In the genomic region with DNA sequence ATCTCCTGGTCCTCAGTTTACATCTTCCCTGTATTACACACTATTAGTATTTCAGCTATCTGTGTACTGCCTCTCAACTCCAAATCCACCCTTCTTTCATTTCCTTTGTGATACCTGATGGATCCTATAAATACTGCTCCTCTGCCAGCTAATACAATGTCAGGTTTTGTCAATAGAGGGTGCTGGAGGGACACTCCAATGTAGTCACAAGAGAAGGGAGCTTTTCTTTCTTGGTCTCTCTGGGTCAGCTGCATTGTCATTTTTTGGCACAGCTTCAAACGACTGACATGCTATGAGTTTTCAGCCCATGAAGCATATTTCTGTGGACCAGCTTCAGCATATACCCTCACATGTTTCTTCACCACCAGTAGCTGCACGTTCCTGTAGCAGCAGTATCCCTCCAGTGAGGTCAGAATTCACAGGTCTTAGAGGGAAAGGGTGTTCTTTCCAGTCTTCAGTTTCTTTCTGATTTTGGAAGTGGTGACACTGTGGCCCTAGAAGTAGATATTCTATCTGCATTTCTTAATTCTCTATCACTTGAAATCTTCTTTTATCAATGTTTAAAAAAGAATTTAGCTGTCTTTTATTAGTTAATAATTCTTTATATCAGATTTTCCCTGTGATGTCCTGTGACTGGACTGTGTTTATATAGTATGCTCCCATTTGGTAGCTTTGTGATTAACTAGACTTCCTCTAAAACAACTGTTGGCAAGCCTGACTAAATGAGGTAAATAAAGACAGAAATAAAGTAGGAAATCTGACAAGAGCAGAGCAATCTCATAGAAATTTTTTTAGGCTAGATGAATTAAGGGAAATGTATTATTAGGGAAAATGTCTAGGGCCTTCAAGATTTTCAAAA, we compare ENCODE assay signal across 8 cellular contexts.
A peak's percentile ranks its signal among the peaks of the same experiment; 100 is the strongest.
DNase-seq lines count a peak whose midpoint lies in the region; ATAC-seq lines count a peak whose summit lies in the region.

No MANE protein-coding gene starts in this region.

- intact Hi-C loops in Right ventricle myocardium superior (cut with DNase I), result no loop called here

- DNase-seq in COR-L47 (lab: John Stamatoyannopoulos, UW) (peak; percentile 73), H4 (ENCODE audit: low spot score) (peak; percentile 72), NCI-H510A (lab: John Stamatoyannopoulos, UW) (peak; percentile 16), caudate nucleus (lab: John Stamatoyannopoulos, UW) (peak in 33 of 61 donors; percentile 2 to 61 (median 13)), non-pigmented ciliary epithelial cell (ENCODE audit: low read depth) (peak; percentile 24), NCI-H1930 (lab: John Stamatoyannopoulos, UW) (no peak), Right ventricle myocardium superior (no peak)
- DNase-seq in activated CD4-positive, alpha-beta T cell treated with anti-CD3 and anti-CD28 coated beads for 1 hour, result no peak

- no peak overlapping the region for H3K27ac ChIP-seq in caudate nucleus (ENCODE audit: low read depth, low read length)

- no peak for ATAC-seq in Right ventricle myocardium superior (ENCODE audit: poor library complexity)

Comparison
In these comparisons a context has a peak if more than half of its experiments do, and no peak if none do; other contexts are left out.
1. DNase-seq: peak in COR-L47 (single experiment), H4 (single experiment), NCI-H510A (single experiment), caudate nucleus (33 of 61) and non-pigmented ciliary epithelial cell (single experiment); none in NCI-H1930 (0 of 2), activated CD4-positive, alpha-beta T cell treated with anti-CD3 and anti-CD28 coated beads for 1 hour (single experiment) and Right ventricle myocardium superior (single experiment).